In genomic region chr2:37857485-37858196, GRCh38 we compare ENCODE assay signal across 17 cellular contexts.
DNase-seq lines count a peak whose midpoint lies in the region; ATAC-seq and TF ChIP-seq lines count a peak whose summit lies in the region.
"Had no signal": no experiment of that assay in that cellular context is flagged by ENCODE, and none has a peak within 500 bp of the region (broad histone marks: within the 10 kb centered on the region; RNA-seq: fewer than 3 reads in every experiment).

No MANE protein-coding gene starts in this region.

- H3K4me1 Mint-ChIP-seq in stimulated activated memory B cell treated with anti-CD40 and anti-IgM and Interleukin-4, amounts not matched to agents 10 μg/mL and 1 μg/mL and 100 μg/mL, for 72 hours: peaks cover 22% of the 10 kb centered on the region
- peaks cover 4% of the 10 kb centered on the region for H3K4me1 Mint-ChIP-seq in activated CD4-positive, alpha-beta memory T cell treated with anti-CD3 and anti-CD28 coated beads for 36 hours (ENCODE audit: low read depth)

- no peaks in the 10 kb centered on the region for H3K27me3 ChIP-seq in prostate gland (replicated peaks; ENCODE audit: insufficient read depth)
- H3K27me3 ChIP-seq: BLaER1 treated with 17β-estradiol and CSF1 and Interleukin-3, amounts not matched to agents 10 nM and 100 nM; neutrophil had no signal

- H3K27me3 Mint-ChIP-seq in stimulated activated memory B cell treated with anti-CD40 and anti-IgM and Interleukin-4, amounts not matched to agents 10 μg/mL and 1 μg/mL and 100 μg/mL, for 72 hours: peaks cover 9% of the 10 kb centered on the region
- no peaks in the 10 kb centered on the region for H3K27me3 Mint-ChIP-seq in activated CD4-positive, alpha-beta memory T cell treated with anti-CD3 and anti-CD28 coated beads for 36 hours

- TF ChIP-seq CTCF in fibroblast of villous mesenchyme (IDR thresholded peaks at IDR 0.05; ENCODE audit: insufficient read depth, low read depth, low read length) (no peak), prostate gland (IDR thresholded peaks at IDR 0.05) (no peak)

- peak overlapping the region; percentile 37 to 69 for H3K27ac ChIP-seq in prostate gland
- H3K27ac ChIP-seq: neutrophil had no signal

- H3K4me3 ChIP-seq in fibroblast of villous mesenchyme (ENCODE audit: low read depth, low read length): no peak overlapping the region
- no peak overlapping the region for H3K4me3 ChIP-seq in prostate gland
- H3K4me3 ChIP-seq: BLaER1 treated with 17β-estradiol and CSF1 and Interleukin-3, amounts not matched to agents 10 nM and 100 nM; lung had no signal

- peaks cover 5% of the 10 kb centered on the region for H3K9me3 Mint-ChIP-seq in stimulated activated memory B cell treated with anti-CD40 and anti-IgM and Interleukin-4, amounts not matched to agents 10 μg/mL and 1 μg/mL and 100 μg/mL, for 72 hours
- H3K9me3 Mint-ChIP-seq in activated CD4-positive, alpha-beta memory T cell treated with anti-CD3 and anti-CD28 coated beads for 36 hours: peaks cover 5% of the 10 kb centered on the region
- H3K9me3 Mint-ChIP-seq: activated naive CD4-positive, alpha-beta T cell treated with anti-CD3 and anti-CD28 coated beads, Interleukin-2, amount 10 ng/mL, durations not matched to agents 7 days and 5 days had no signal

- H3K4me1 ChIP-seq in prostate gland (replicated peaks): no peaks in the 10 kb centered on the region

- no peak overlapping the region for H3K4me3 Mint-ChIP-seq in stimulated activated memory B cell treated with anti-CD40 and anti-IgM and Interleukin-4, amounts not matched to agents 10 μg/mL and 1 μg/mL and 100 μg/mL, for 72 hours
- no peak overlapping the region for H3K4me3 Mint-ChIP-seq in activated CD4-positive, alpha-beta memory T cell treated with anti-CD3 and anti-CD28 coated beads for 36 hours
- H3K4me3 Mint-ChIP-seq: activated naive CD4-positive, alpha-beta T cell treated with anti-CD3 and anti-CD28 coated beads, Interleukin-2, amount 10 ng/mL, durations not matched to agents 7 days and 5 days had no signal

- no peaks in the 10 kb centered on the region for H3K9me3 ChIP-seq in prostate gland
- H3K9me3 ChIP-seq: neutrophil had no signal

- POLR2A ChIA-PET in activated CD4-positive, alpha-beta memory T cell treated with anti-CD3 and anti-CD28 coated beads for 36 hours (lab: Charles Lee): no interaction called here

- CTCF ChIA-PET in activated CD4-positive, alpha-beta memory T cell treated with anti-CD3 and anti-CD28 coated beads for 36 hours (lab: Charles Lee): no interaction called here

- 61% methylated on average over 10 of the region's 10 CpGs for WGBS in prostate gland

- no peak for TF ChIP-seq POLR2A in prostate gland (IDR thresholded peaks at IDR 0.05)

- no peak for ATAC-seq in stimulated activated memory B cell treated with anti-CD40 and anti-IgM and Interleukin-4, amounts not matched to agents 10 μg/mL and 1 μg/mL and 100 μg/mL, for 72 hours

- no peaks in the 10 kb centered on the region for H3K36me3 ChIP-seq in prostate gland
- H3K36me3 ChIP-seq: BLaER1 treated with 17β-estradiol and CSF1 and Interleukin-3, amounts not matched to agents 10 nM and 100 nM; neutrophil had no signal

- H3K27ac Mint-ChIP-seq in stimulated activated memory B cell treated with anti-CD40 and anti-IgM and Interleukin-4, amounts not matched to agents 10 μg/mL and 1 μg/mL and 100 μg/mL, for 72 hours: no peak overlapping the region
- no peak overlapping the region for H3K27ac Mint-ChIP-seq in activated CD4-positive, alpha-beta memory T cell treated with anti-CD3 and anti-CD28 coated beads for 36 hours
- H3K27ac Mint-ChIP-seq: activated naive CD4-positive, alpha-beta T cell treated with anti-CD3 and anti-CD28 coated beads, Interleukin-2, amount 10 ng/mL, durations not matched to agents 7 days and 5 days had no signal

- peaks cover 5% of the 10 kb centered on the region for H3K36me3 Mint-ChIP-seq in stimulated activated memory B cell treated with anti-CD40 and anti-IgM and Interleukin-4, amounts not matched to agents 10 μg/mL and 1 μg/mL and 100 μg/mL, for 72 hours
- H3K36me3 Mint-ChIP-seq in activated CD4-positive, alpha-beta memory T cell treated with anti-CD3 and anti-CD28 coated beads for 36 hours: no peaks in the 10 kb centered on the region
- H3K36me3 Mint-ChIP-seq: activated naive CD4-positive, alpha-beta T cell treated with anti-CD3 and anti-CD28 coated beads, Interleukin-2, amount 10 ng/mL, durations not matched to agents 7 days and 5 days had no signal

- DNase-seq in GM04503 (ENCODE audit: low read depth) (peak; percentile 38), NCI-H69 (lab: John Stamatoyannopoulos, UW) (peak; percentile 18), fibroblast of villous mesenchyme (ENCODE audit: low read depth) (peak; percentile 10), prostate gland (ENCODE audit: low spot score) (no peak), NCI-H526 treated with DMSO at 0.1 percent for 48 hours (lab: John Stamatoyannopoulos, UW) (no peak)
- no peak for DNase-seq in activated CD4-positive, alpha-beta memory T cell treated with anti-CD3 and anti-CD28 coated beads for 36 hours
- DNase-seq: activated CD4-positive, alpha-beta T cell treated with anti-CD3 and anti-CD28 coated beads for 48 hours; activated naive CD4-positive, alpha-beta T cell treated with anti-CD3 and anti-CD28 coated beads, Interleukin-2, amount 10 ng/mL, durations not matched to agents 7 days and 5 days; DMS153; effector CD8-positive, alpha-beta T cell; NCI-H2029; NCI-H510A; T-helper 9 cell had no signal

- intact Hi-C loops in prostate gland (cut with DNase I): no loop called here
- intact Hi-C loops in activated CD4-positive, alpha-beta memory T cell treated with anti-CD3 and anti-CD28 coated beads for 36 hours (cut with micrococcal nuclease): no loop called here

Comparison
In these comparisons a context has a peak if more than half of its experiments do, and no peak if none do; other contexts are left out.
1. DNase-seq: peak in GM04503 (single experiment), NCI-H69 (single experiment) and fibroblast of villous mesenchyme (single experiment); none in prostate gland (single experiment), NCI-H526 treated with DMSO at 0.1 percent for 48 hours (single experiment) and activated CD4-positive, alpha-beta memory T cell treated with anti-CD3 and anti-CD28 coated beads for 36 hours (single experiment).